In genomic region chr1:184905601-184906322, GRCh38 we compare ENCODE assay signal across 9 cellular contexts.
A peak's percentile ranks its signal among the peaks of the same experiment; 100 is the strongest.
DNase-seq lines count a peak whose midpoint lies in the region; ATAC-seq, FAIRE-seq and TF ChIP-seq lines count a peak whose summit lies in the region.
"Had no signal": no experiment of that assay in that cellular context is flagged by ENCODE, and none has a peak within 500 bp of the region (broad histone marks: within the 10 kb centered on the region; RNA-seq: fewer than 3 reads in every experiment).

No MANE protein-coding gene starts in this region.

- peak overlapping the region; percentile 67 for H3K27ac Mint-ChIP-seq in activated B cell treated with CpG ODN at 0.5 μM for 24 hours

- peaks cover 0 to 60% (median 42%) of the 10 kb centered on the region in 3 donors for H3K4me1 ChIP-seq in pancreas

- intact Hi-C loops in activated B cell treated with CpG ODN at 0.5 μM for 24 hours (cut with micrococcal nuclease) (no loop called here), pancreas (cut with DNase I) (no loop called here)

- no peak overlapping the region for H3K4me3 Mint-ChIP-seq in activated B cell treated with CpG ODN at 0.5 μM for 24 hours

- peak; percentile 31 to 77 for DNase-seq in NCI-H1930 (lab: John Stamatoyannopoulos, UW)
- no peak for DNase-seq in activated B cell treated with CpG ODN at 0.5 μM for 24 hours
- DNase-seq in pancreas: peak in 4 of 6 donors; percentile 51 to 72 (median 57)
- DNase-seq in C1 segment of cervical spinal cord (lab: John Stamatoyannopoulos, UW): no peak
- DNase-seq in AG08395 (ENCODE audit: low spot score): no peak
- DNase-seq: activated T-cell treated with anti-CD3 and anti-CD28 coated beads for 4 hours, naive B cell had no signal

- H3K27ac ChIP-seq in pancreas: peak overlapping the region in 2 of 4 donors; percentile 50 to 70

- no peaks in the 10 kb centered on the region for H3K9me3 ChIP-seq in pancreas

- POLR2A ChIA-PET in activated B cell treated with CpG ODN at 0.5 μM for 24 hours (lab: Charles Lee): no interaction called here

- no peaks in the 10 kb centered on the region for H3K27me3 ChIP-seq in pancreas

- H3K4me3 ChIP-seq in pancreas: no peak overlapping the region

- CTCF ChIA-PET in activated B cell treated with CpG ODN at 0.5 μM for 24 hours (lab: Charles Lee): no interaction called here

- FAIRE-seq in pancreas (lab: Jason Lieb, UNC): no peak

- H3K9me3 Mint-ChIP-seq in activated B cell treated with CpG ODN at 0.5 μM for 24 hours: no peaks in the 10 kb centered on the region

- peak; percentile 11 for ATAC-seq in GM19043 (IDR thresholded peaks at IDR 0.05; ENCODE audit: low read depth, unreplicated experiment)
- ATAC-seq in activated B cell treated with CpG ODN at 0.5 μM for 24 hours (ENCODE audit: low read depth): no peak
- ATAC-seq in pancreas: peak; percentile 83 to 88 (median 86)
- no peak for ATAC-seq in GM21528 (IDR thresholded peaks at IDR 0.05; ENCODE audit: low FRiP score, unreplicated experiment)

- H3K4me1 Mint-ChIP-seq in activated B cell treated with CpG ODN at 0.5 μM for 24 hours: peaks cover 18% of the 10 kb centered on the region

- WGBS in pancreas, 2 donors: 14 to 20% methylated on average over 3 of the region's 3 CpGs

- H3K36me3 ChIP-seq in pancreas: no peaks in the 10 kb centered on the region

- H3K36me3 Mint-ChIP-seq in activated B cell treated with CpG ODN at 0.5 μM for 24 hours (ENCODE audit: low read depth): peaks cover 2% of the 10 kb centered on the region
- H3K36me3 Mint-ChIP-seq: naive B cell had no signal

- H3K27me3 Mint-ChIP-seq in activated B cell treated with CpG ODN at 0.5 μM for 24 hours: no peaks in the 10 kb centered on the region
- H3K27me3 Mint-ChIP-seq: naive B cell had no signal

- TF ChIP-seq CTCF in activated B cell treated with CpG ODN at 0.5 μM for 24 hours (IDR thresholded peaks at IDR 0.05) (no peak), pancreas (IDR thresholded peaks at IDR 0.05) (no peak)

Comparison
In these comparisons a context has a peak if more than half of its experiments do, and no peak if none do; other contexts are left out.
1. ATAC-seq: peak in GM19043 (single experiment) and pancreas (4 of 4); none in activated B cell treated with CpG ODN at 0.5 μM for 24 hours (single experiment) and GM21528 (single experiment).
2. DNase-seq: peak in NCI-H1930 (2 of 2) and pancreas (4 of 6); none in activated B cell treated with CpG ODN at 0.5 μM for 24 hours (single experiment), C1 segment of cervical spinal cord (0 of 14) and AG08395 (single experiment).